8 cellular contexts compared by ENCODE assay signal in genomic region chr6:105484238-105485161, GRCh38.
A peak's percentile ranks its signal among the peaks of the same experiment; 100 is the strongest.
DNase-seq lines count a peak whose midpoint lies in the region; ATAC-seq and TF ChIP-seq lines count a peak whose summit lies in the region.

No MANE protein-coding gene starts in this region.

- TF ChIP-seq POLR2A in gastroesophageal sphincter (IDR thresholded peaks at IDR 0.05): no peak

- H3K36me3 Mint-ChIP-seq in Caco-2 (ENCODE audit: insufficient read depth, unreplicated experiment): no peaks in the 10 kb centered on the region

- H3K4me3 ChIP-seq in Caco-2 (ENCODE audit: low read depth, low read length) (no peak overlapping the region), WERI-Rb-1 (ENCODE audit: low read depth, low read length) (peak overlapping the region; percentile 17), gastroesophageal sphincter (no peak overlapping the region), retinal pigment epithelial cell (ENCODE audit: low read length) (no peak overlapping the region)

- no peak for TF ChIP-seq EP300 in gastroesophageal sphincter (IDR thresholded peaks at IDR 0.05)

- ATAC-seq in GM19463 (IDR thresholded peaks at IDR 0.05; ENCODE audit: unreplicated experiment): peak; percentile 32
- ATAC-seq in gastroesophageal sphincter: no peak
- ATAC-seq in HG03342 (IDR thresholded peaks at IDR 0.05; ENCODE audit: unreplicated experiment): no peak

- H3K4me1 ChIP-seq in Caco-2 (peaks cover 36% of the 10 kb centered on the region), gastroesophageal sphincter (peaks cover 9 to 50% (median 10%) of the 10 kb centered on the region in 3 donors)

- peaks cover 55% of the 10 kb centered on the region for H3K4me1 Mint-ChIP-seq in Caco-2 (ENCODE audit: low read depth, unreplicated experiment)

- H3K27me3 ChIP-seq in Caco-2 (replicated peaks; ENCODE audit: control insufficient read depth, insufficient read depth, low read length) (no peaks in the 10 kb centered on the region), WERI-Rb-1 (ENCODE audit: insufficient read depth, low read depth, severe bottlenecking) (no peaks in the 10 kb centered on the region), gastroesophageal sphincter (no peaks in the 10 kb centered on the region)

- no peaks in the 10 kb centered on the region for H3K27me3 Mint-ChIP-seq in Caco-2 (ENCODE audit: insufficient read depth, unreplicated experiment)

- CTCF ChIA-PET in Caco-2 (lab: Charles Lee): interaction anchor here (0.6 to 1.0 kb wide), 3 partner anchors 9 to 601 kb away, joined by 3 read pairs; partner anchors contain the start of gene PRDM1

- POLR2A ChIA-PET in Caco-2 (lab: Charles Lee): no interaction called here

- no peaks in the 10 kb centered on the region for H3K9me3 Mint-ChIP-seq in Caco-2 (ENCODE audit: unreplicated experiment)

- WGBS in gastroesophageal sphincter (ENCODE audit: low coverage in 1 of 2), 2 donors: 41 to 43% methylated on average over 12 of the region's 12 CpGs

- TF ChIP-seq CTCF in Caco-2 (IDR thresholded peaks at IDR 0.05; ENCODE audit: insufficient read depth in 1 of 2, low read depth in 1 of 2, low read length in 1 of 2, severe bottlenecking in 1 of 2, unreplicated experiment in 1 of 2): peak; percentile 75 to 85
- 0 out of 2 replicates have a peak, but pooled peaks have one; percentile 34 for TF ChIP-seq CTCF in WERI-Rb-1 (IDR thresholded peaks at IDR 0.05; ENCODE audit: low read depth, low read length)
- peak; percentile 83 to 98 (median 89) for TF ChIP-seq CTCF in gastroesophageal sphincter (IDR thresholded peaks at IDR 0.05)
- peak; percentile 82 for TF ChIP-seq CTCF in retinal pigment epithelial cell (conservative IDR thresholded peaks at IDR 0.05; ENCODE audit: low read depth, low read length)

- H3K36me3 ChIP-seq in Caco-2 (ENCODE audit: control insufficient read depth, insufficient read depth, low read length) (no peaks in the 10 kb centered on the region), WERI-Rb-1 (no peaks in the 10 kb centered on the region), gastroesophageal sphincter (no peaks in the 10 kb centered on the region)

- DNase-seq in Caco-2 (peak in 1 of 2 experiments; percentile 50), NCI-H146 (lab: John Stamatoyannopoulos, UW) (peak; percentile 5), WERI-Rb-1 (no peak), retinal pigment epithelial cell (ENCODE audit: low read depth) (no peak)
- DNase-seq in activated CD4-positive, CD25-positive, alpha-beta regulatory T cell treated with anti-CD3 and anti-CD28 coated beads, Interleukin-2, amount 50 U/mL, for 72 hours: no peak

- H3K9me3 ChIP-seq in Caco-2: no peaks in the 10 kb centered on the region
- H3K9me3 ChIP-seq in WERI-Rb-1 (ENCODE audit: severe bottlenecking): no peaks in the 10 kb centered on the region
- H3K9me3 ChIP-seq in gastroesophageal sphincter: no peaks in the 10 kb centered on the region

- H3K27ac Mint-ChIP-seq in Caco-2 (ENCODE audit: unreplicated experiment): peak overlapping the region; percentile 42

- no TSS peak for BruUV-seq in Caco-2 (replicated peaks; lab: Mats Ljungman, UMichigan)

- intact Hi-C loops in Caco-2 (cut with micrococcal nuclease; ENCODE audit: unreplicated experiment): loop anchor here (1.0 to 10.0 kb wide), 6 partner anchors 84 to 816 kb away; partner anchors contain the start of gene PRDM1

- peak overlapping the region; percentile 63 for H3K4me3 Mint-ChIP-seq in Caco-2 (ENCODE audit: unreplicated experiment)

- H3K27ac ChIP-seq in WERI-Rb-1 (peak overlapping the region; percentile 75), gastroesophageal sphincter (no peak overlapping the region)

Comparison
In these comparisons a context has a peak if more than half of its experiments do, and no peak if none do; other contexts are left out.
1. CTCF ChIP-seq: peak in every context shown above with its lines; median percentile 89 in gastroesophageal sphincter; 82 in retinal pigment epithelial cell; 80 in Caco-2; 34 in WERI-Rb-1.